In the genomic region with DNA sequence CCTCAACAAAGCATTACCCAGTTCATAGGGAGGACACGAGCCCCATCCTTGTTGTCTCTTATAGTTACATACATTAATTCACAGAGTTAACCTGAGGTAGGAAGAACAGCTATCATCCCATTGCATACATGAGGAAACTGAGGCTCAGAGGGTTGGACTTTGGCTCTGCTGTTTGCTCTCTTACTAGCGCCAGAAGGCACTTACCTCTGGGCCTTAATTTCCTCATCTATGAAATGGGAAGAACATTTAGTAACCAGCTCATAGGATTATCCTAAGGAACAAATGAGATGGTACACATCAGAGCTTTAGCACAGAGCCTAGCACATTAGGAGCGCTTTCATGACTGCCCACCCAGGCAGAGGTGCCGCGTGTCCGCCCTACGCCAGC, we compare ENCODE assay signal across 25 cellular contexts. TPM values are rescaled to one million over a fixed set of nuclear protein-coding genes. Genes with fewer than 3 reads are reported as not detected.
"Had no signal": no experiment of that assay in that cellular context is flagged by ENCODE, and none has a peak within 500 bp of the region (broad histone marks: within the 10 kb centered on the region; RNA-seq: fewer than 3 reads in every experiment).

No MANE protein-coding gene starts in this region.

- H3K9me3 ChIP-seq: ascending aorta, body of pancreas had no signal

- ATAC-seq: activated CD8-positive, alpha-beta memory T cell treated with anti-CD3 and anti-CD28 coated beads, Interleukin-2, amount 10 ng/mL, durations not matched to agents 7 days and 5 days; PC-3 had no signal

- FAIRE-seq: RCC 7860 had no signal

- H3K36me3 ChIP-seq: ascending aorta had no signal

- H3K27me3 Mint-ChIP-seq: central memory CD8-positive, alpha-beta T cell had no signal

- H3K4me3 ChIP-seq: ascending aorta, body of pancreas had no signal

- H3K4me1 Mint-ChIP-seq: activated CD8-positive, alpha-beta memory T cell treated with anti-CD3 and anti-CD28 coated beads, Interleukin-2, amount 10 ng/mL, durations not matched to agents 7 days and 5 days; activated naive CD4-positive, alpha-beta T cell treated with anti-CD3 and anti-CD28 coated beads, Interleukin-2, amount 50 U/mL, for 24 hours; central memory CD8-positive, alpha-beta T cell had no signal

- H3K9me3 Mint-ChIP-seq: activated naive CD4-positive, alpha-beta T cell treated with anti-CD3 and anti-CD28 coated beads, Interleukin-2, amount 50 U/mL, for 24 hours; activated T-cell treated with anti-CD3 and anti-CD28 coated beads, Interleukin-2, amount 50 U/mL, for 24 hours; activated T-helper 1 cell treated with anti-CD3 and anti-CD28 coated beads, Interleukin-12 subunit alpha, Interleukin-12 subunit beta, Interleukin-2, Interleukin-4 antibody, amounts not matched to agents 30 ng/mL and 10 ng/mL and 1 ng/mL, durations not matched to agents 14 hours and 24 hours and 36 hours; central memory CD8-positive, alpha-beta T cell; T-helper 1 cell treated with Interleukin-12 subunit alpha and Interleukin-12 subunit beta and Interleukin-4 antibody, amounts not matched to agents 30 μg/mL and 1 μg/mL, for 36 hours had no signal

- H3K27ac Mint-ChIP-seq: activated CD8-positive, alpha-beta memory T cell treated with anti-CD3 and anti-CD28 coated beads, Interleukin-2, amount 10 ng/mL, durations not matched to agents 7 days and 5 days; activated naive CD4-positive, alpha-beta T cell treated with anti-CD3 and anti-CD28 coated beads, Interleukin-2, amount 50 U/mL, for 24 hours; activated T-cell treated with anti-CD3 and anti-CD28 coated beads, Interleukin-2, amount 50 U/mL, for 24 hours; activated T-helper 1 cell treated with anti-CD3 and anti-CD28 coated beads, Interleukin-12 subunit alpha, Interleukin-12 subunit beta, Interleukin-2, Interleukin-4 antibody, amounts not matched to agents 30 ng/mL and 10 ng/mL and 1 ng/mL, durations not matched to agents 14 hours and 24 hours and 36 hours; T-helper 1 cell treated with Interleukin-12 subunit alpha and Interleukin-12 subunit beta and Interleukin-4 antibody, amounts not matched to agents 30 μg/mL and 1 μg/mL, for 36 hours had no signal

- H3K4me1 ChIP-seq: ascending aorta had no signal

- H3K27ac ChIP-seq: ascending aorta, body of pancreas had no signal

- H3K36me3 Mint-ChIP-seq: activated CD8-positive, alpha-beta memory T cell treated with anti-CD3 and anti-CD28 coated beads, Interleukin-2, amount 10 ng/mL, durations not matched to agents 7 days and 5 days had no signal

- DNase-seq: activated CD4-positive, alpha-beta T cell treated with anti-CD3 and anti-CD28 coated beads for 48 hours; activated CD4-positive, alpha-beta T cell treated with anti-CD3 and anti-CD28 coated beads, Interleukin-2, amount 50 U/mL, for 4 hours; activated CD4-positive, CD25-positive, alpha-beta regulatory T cell treated with anti-CD3 and anti-CD28 coated beads, Interleukin-2, amount 50 U/mL, for 72 hours; activated CD8-positive, alpha-beta memory T cell treated with anti-CD3 and anti-CD28 coated beads, Interleukin-2, amount 10 ng/mL, durations not matched to agents 7 days and 5 days; activated effector memory CD4-positive, alpha-beta T cell treated with Interleukin-2 at 50 U/mL for 16 hours; activated naive CD4-positive, alpha-beta T cell; activated T-cell treated with anti-CD3 and anti-CD28 coated beads, Interleukin-2, amount 50 U/mL, for 24 hours; Karpas-422; MM.1S; NCI-H1105; NCI-H1436; NCI-H1694 treated with DMSO at 0.1 percent for 48 hours; NCI-H2029 treated with DMSO at 0.1 percent for 48 hours; NCI-H510A treated with DMSO at 0.1 percent for 48 hours; NK-92 treated with Interleukin-12 subunit alpha and Interleukin-12 subunit beta, amount 100 ng/mL, for 24 hours; PC-3; SHP77 treated with DMSO at 0.1 percent for 48 hours had no signal

- H3K27me3 ChIP-seq: ascending aorta, body of pancreas had no signal

- H3K4me3 Mint-ChIP-seq: activated CD8-positive, alpha-beta memory T cell treated with anti-CD3 and anti-CD28 coated beads, Interleukin-2, amount 10 ng/mL, durations not matched to agents 7 days and 5 days; activated naive CD4-positive, alpha-beta T cell treated with anti-CD3 and anti-CD28 coated beads, Interleukin-2, amount 50 U/mL, for 24 hours; activated T-cell treated with anti-CD3 and anti-CD28 coated beads, Interleukin-2, amount 50 U/mL, for 24 hours; activated T-helper 1 cell treated with anti-CD3 and anti-CD28 coated beads, Interleukin-12 subunit alpha, Interleukin-12 subunit beta, Interleukin-2, Interleukin-4 antibody, amounts not matched to agents 30 ng/mL and 10 ng/mL and 1 ng/mL, durations not matched to agents 14 hours and 24 hours and 36 hours; central memory CD8-positive, alpha-beta T cell; T-helper 1 cell treated with Interleukin-12 subunit alpha and Interleukin-12 subunit beta and Interleukin-4 antibody, amounts not matched to agents 30 μg/mL and 1 μg/mL, for 36 hours had no signal

RNA-seq across cellular contexts. Expression of gene NEUROD2, which starts 27.6 kb away (rescaled TPM):
- total RNA-seq: activated CD8-positive, alpha-beta memory T cell treated with anti-CD3 and anti-CD28 coated beads, Interleukin-2, amount 10 ng/mL, durations not matched to agents 7 days and 5 days; activated T-helper 1 cell treated with anti-CD3 and anti-CD28 coated beads, Interleukin-12 subunit alpha, Interleukin-12 subunit beta, Interleukin-2, Interleukin-4 antibody, amounts not matched to agents 30 ng/mL and 10 ng/mL and 1 ng/mL, durations not matched to agents 14 hours and 24 hours and 36 hours; ascending aorta; body of pancreas; PC-3; SK-MEL-5 had no signal

RNA-seq across cellular contexts. Expression of gene PPP1R1B, which starts 46.7 kb away (rescaled TPM):
- total RNA-seq: activated CD8-positive, alpha-beta memory T cell treated with anti-CD3 and anti-CD28 coated beads, Interleukin-2, amount 10 ng/mL, durations not matched to agents 7 days and 5 days; activated T-helper 1 cell treated with anti-CD3 and anti-CD28 coated beads, Interleukin-12 subunit alpha, Interleukin-12 subunit beta, Interleukin-2, Interleukin-4 antibody, amounts not matched to agents 30 ng/mL and 10 ng/mL and 1 ng/mL, durations not matched to agents 14 hours and 24 hours and 36 hours had no signal
